In the genomic region with DNA sequence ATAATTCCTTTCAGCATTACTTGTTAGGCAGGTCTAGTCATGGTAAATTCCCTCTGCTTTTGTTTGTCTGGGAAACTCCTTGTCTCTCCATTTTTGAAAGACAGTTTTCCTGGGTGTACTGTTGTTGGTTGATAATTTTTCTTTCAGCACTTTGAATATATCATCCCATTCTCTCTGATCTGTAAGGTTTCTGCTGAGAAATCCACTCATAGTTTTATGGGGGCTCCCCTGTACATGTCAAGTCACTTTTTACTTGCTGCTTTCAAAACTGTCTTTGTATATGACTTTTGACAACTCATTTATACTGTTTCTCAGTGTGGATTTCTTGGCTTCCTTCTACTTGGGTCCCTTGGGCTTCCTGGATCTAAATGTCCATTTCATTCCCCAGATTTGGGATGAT, we compare ENCODE assay signal across 8 cellular contexts. TPM values are rescaled to one million over a fixed set of nuclear protein-coding genes. Genes with fewer than 3 reads are reported as not detected.
"Had no signal": no experiment of that assay in that cellular context is flagged by ENCODE, and none has a peak within 500 bp of the region (broad histone marks: within the 10 kb centered on the region; RNA-seq: fewer than 3 reads in every experiment).

No MANE protein-coding gene starts in this region.

- FAIRE-seq: G401.6, GM12891, GM12892, GM18507, GM19239 had no signal

- DNase-seq: GDM1, GF-D8 had no signal

RNA-seq across cellular contexts. Expression of a gene that starts 16.5 kb away (rescaled TPM):
- total RNA-seq: G401 had no signal
